1 cellular context compared by ENCODE assay signal in the genomic region with DNA sequence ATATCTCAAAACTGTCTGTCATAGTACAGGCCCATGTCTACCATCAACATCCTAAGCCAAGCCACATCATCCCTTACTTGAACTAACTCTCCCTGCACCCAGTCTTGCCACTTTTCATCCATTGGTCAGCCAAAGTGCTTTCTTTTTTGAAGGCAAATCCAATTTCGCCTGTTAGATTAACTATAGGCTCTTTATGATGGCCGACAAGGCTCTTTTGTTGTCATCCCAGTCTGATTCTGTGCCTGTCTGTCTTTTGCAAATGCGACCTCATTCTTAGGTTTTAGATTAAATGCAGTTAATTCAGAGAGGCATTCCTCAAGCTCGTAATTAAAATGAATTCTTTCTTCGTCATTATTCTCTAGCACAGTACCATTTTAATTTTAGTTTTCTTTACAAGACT.
TF ChIP-seq lines count a peak whose summit lies in the region.

No MANE protein-coding gene starts in this region.

TF ChIP-seq in GM23338, 12 proteins besides CTCF, POLR2A, EP300 and RAD21 (continued from another document):
- TF ChIP-seq, protein P1, sequence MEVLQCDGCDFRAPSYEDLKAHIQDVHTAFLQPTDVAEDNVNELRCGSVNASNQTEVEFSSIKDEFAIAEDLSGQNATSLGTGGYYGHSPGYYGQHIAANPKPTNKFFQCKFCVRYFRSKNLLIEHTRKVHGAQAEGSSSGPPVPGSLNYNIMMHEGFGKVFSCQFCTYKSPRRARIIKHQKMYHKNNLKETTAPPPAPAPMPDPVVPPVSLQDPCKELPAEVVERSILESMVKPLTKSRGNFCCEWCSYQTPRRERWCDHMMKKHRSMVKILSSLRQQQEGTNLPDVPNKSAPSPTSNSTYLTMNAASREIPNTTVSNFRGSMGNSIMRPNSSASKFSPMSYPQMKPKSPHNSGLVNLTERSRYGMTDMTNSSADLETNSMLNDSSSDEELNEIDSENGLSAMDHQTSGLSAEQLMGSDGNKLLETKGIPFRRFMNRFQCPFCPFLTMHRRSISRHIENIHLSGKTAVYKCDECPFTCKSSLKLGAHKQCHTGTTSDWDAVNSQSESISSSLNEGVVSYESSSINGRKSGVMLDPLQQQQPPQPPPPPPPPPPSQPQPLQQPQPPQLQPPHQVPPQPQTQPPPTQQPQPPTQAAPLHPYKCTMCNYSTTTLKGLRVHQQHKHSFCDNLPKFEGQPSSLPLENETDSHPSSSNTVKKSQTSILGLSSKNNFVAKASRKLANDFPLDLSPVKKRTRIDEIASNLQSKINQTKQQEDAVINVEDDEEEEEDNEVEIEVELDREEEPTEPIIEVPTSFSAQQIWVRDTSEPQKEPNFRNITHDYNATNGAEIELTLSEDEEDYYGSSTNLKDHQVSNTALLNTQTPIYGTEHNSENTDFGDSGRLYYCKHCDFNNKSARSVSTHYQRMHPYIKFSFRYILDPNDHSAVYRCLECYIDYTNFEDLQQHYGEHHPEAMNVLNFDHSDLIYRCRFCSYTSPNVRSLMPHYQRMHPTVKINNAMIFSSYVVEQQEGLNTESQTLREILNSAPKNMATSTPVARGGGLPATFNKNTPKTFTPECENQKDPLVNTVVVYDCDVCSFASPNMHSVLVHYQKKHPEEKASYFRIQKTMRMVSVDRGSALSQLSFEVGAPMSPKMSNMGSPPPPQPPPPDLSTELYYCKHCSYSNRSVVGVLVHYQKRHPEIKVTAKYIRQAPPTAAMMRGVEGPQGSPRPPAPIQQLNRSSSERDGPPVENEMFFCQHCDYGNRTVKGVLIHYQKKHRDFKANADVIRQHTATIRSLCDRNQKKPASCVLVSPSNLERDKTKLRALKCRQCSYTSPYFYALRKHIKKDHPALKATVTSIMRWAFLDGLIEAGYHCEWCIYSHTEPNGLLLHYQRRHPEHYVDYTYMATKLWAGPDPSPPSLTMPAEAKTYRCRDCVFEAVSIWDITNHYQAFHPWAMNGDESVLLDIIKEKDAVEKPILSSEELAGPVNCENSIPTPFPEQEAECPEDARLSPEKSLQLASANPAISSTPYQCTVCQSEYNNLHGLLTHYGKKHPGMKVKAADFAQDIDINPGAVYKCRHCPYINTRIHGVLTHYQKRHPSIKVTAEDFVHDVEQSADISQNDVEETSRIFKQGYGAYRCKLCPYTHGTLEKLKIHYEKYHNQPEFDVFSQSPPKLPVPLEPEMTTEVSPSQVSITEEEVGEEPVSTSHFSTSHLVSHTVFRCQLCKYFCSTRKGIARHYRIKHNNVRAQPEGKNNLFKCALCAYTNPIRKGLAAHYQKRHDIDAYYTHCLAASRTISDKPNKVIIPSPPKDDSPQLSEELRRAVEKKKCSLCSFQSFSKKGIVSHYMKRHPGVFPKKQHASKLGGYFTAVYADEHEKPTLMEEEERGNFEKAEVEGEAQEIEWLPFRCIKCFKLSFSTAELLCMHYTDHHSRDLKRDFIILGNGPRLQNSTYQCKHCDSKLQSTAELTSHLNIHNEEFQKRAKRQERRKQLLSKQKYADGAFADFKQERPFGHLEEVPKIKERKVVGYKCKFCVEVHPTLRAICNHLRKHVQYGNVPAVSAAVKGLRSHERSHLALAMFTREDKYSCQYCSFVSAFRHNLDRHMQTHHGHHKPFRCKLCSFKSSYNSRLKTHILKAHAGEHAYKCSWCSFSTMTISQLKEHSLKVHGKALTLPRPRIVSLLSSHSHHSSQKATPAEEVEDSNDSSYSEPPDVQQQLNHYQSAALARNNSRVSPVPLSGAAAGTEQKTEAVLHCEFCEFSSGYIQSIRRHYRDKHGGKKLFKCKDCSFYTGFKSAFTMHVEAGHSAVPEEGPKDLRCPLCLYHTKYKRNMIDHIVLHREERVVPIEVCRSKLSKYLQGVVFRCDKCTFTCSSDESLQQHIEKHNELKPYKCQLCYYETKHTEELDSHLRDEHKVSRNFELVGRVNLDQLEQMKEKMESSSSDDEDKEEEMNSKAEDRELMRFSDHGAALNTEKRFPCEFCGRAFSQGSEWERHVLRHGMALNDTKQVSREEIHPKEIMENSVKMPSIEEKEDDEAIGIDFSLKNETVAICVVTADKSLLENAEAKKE (CRISPR knock-in tag; IDR thresholded peaks at IDR 0.05), result no peak
- TF ChIP-seq NANOG (IDR thresholded peaks at IDR 0.05; ENCODE audit: borderline replicate concordance), result no peak
